In genomic region chr4:185518494-185518893, GRCh38 we compare ENCODE assay signal across 16 cellular contexts. TPM values are rescaled to one million over a fixed set of nuclear protein-coding genes. Genes with fewer than 3 reads are reported as not detected.
A peak's percentile ranks its signal among the peaks of the same experiment; 100 is the strongest.
DNase-seq lines count a peak whose midpoint lies in the region; ATAC-seq and TF ChIP-seq lines count a peak whose summit lies in the region.
"Had no signal": no experiment of that assay in that cellular context is flagged by ENCODE, and none has a peak within 500 bp of the region (broad histone marks: within the 10 kb centered on the region; RNA-seq: fewer than 3 reads in every experiment).

No MANE protein-coding gene starts in this region.

- H3K9me3 ChIP-seq in left ventricle myocardium inferior (replicated peaks) (no peaks in the 10 kb centered on the region), heart left ventricle (no peaks in the 10 kb centered on the region), esophagus muscularis mucosa (no peaks in the 10 kb centered on the region), skeletal muscle tissue (ENCODE audit: control insufficient read depth in 3 of 3, low read length in 3 of 3) (no peaks in the 10 kb centered on the region)

- TF ChIP-seq CTCF in left ventricle myocardium inferior (IDR thresholded peaks at IDR 0.05; ENCODE audit: borderline replicate concordance), result no peak
- no peak for TF ChIP-seq CTCF in heart left ventricle (IDR thresholded peaks at IDR 0.05)
- no peak for TF ChIP-seq CTCF in esophagus muscularis mucosa (IDR thresholded peaks at IDR 0.05)

- peaks cover 48% of the 10 kb centered on the region for H3K4me1 ChIP-seq in left ventricle myocardium inferior
- peaks cover 0 to 26% (median 15%) of the 10 kb centered on the region in 12 donors for H3K4me1 ChIP-seq in heart left ventricle
- peaks cover 12 to 66% (median 53%) of the 10 kb centered on the region in 4 donors for H3K4me1 ChIP-seq in esophagus muscularis mucosa
- peaks cover 21 to 36% (median 32%) of the 10 kb centered on the region in 3 donors for H3K4me1 ChIP-seq in skeletal muscle tissue (ENCODE audit: control insufficient read depth in 3 of 3, insufficient read depth in 3 of 3, low read length in 3 of 3)

- H3K27me3 ChIP-seq in left ventricle myocardium inferior (ENCODE audit: low read depth), result no peaks in the 10 kb centered on the region
- H3K27me3 ChIP-seq in heart left ventricle, result peaks cover 0 to 12% (median 0%) of the 10 kb centered on the region in 9 donors
- H3K27me3 ChIP-seq in esophagus muscularis mucosa, result no peaks in the 10 kb centered on the region
- H3K27me3 ChIP-seq in skeletal muscle tissue (ENCODE audit: control insufficient read depth in 3 of 3, insufficient read depth in 3 of 3, low read length in 3 of 3), result no peaks in the 10 kb centered on the region

- peaks cover 4 to 8% (median 4%) of the 10 kb centered on the region in 4 donors for H3K4me1 Mint-ChIP-seq in naive thymus-derived CD8-positive, alpha-beta T cell

- H3K4me3 Mint-ChIP-seq in naive thymus-derived CD8-positive, alpha-beta T cell, result no peak overlapping the region
- H3K4me3 Mint-ChIP-seq: CD8-positive, alpha-beta T cell; H9 had no signal

- intact Hi-C loops in left ventricle myocardium inferior (cut with micrococcal nuclease), result no loop called here
- intact Hi-C loops in heart left ventricle (cut with DNase I), result no loop called here
- intact Hi-C loops in esophagus muscularis mucosa (cut with DNase I), result no loop called here

- H3K4me3 ChIP-seq in left ventricle myocardium inferior (no peak overlapping the region), heart left ventricle (no peak overlapping the region), esophagus muscularis mucosa (no peak overlapping the region), skeletal muscle tissue (ENCODE audit: low read length in 3 of 3) (no peak overlapping the region)
- H3K4me3 ChIP-seq: BLaER1, GM12878 had no signal

- peak overlapping the region; percentile 13 for H3K27ac ChIP-seq in left ventricle myocardium inferior (replicated peaks)
- H3K27ac ChIP-seq in heart left ventricle, result no peak overlapping the region
- peak overlapping the region; percentile 48 to 72 (median 62) for H3K27ac ChIP-seq in esophagus muscularis mucosa (replicated peaks in 1 of 4)
- peak overlapping the region; percentile 3 for H3K27ac ChIP-seq in skeletal muscle tissue (ENCODE audit: low read depth, low read length)
- H3K27ac ChIP-seq: BLaER1, HL-60 had no signal

- POLR2A ChIA-PET in naive thymus-derived CD8-positive, alpha-beta T cell (lab: Charles Lee), result no interaction called here

- peaks cover 15 to 32% (median 19%) of the 10 kb centered on the region in 5 donors for H3K27me3 Mint-ChIP-seq in naive thymus-derived CD8-positive, alpha-beta T cell

- no peak overlapping the region for H3K27ac Mint-ChIP-seq in naive thymus-derived CD8-positive, alpha-beta T cell
- H3K27ac Mint-ChIP-seq: CD8-positive, alpha-beta T cell; H9 had no signal

- TF ChIP-seq POLR2A in heart left ventricle (IDR thresholded peaks at IDR 0.05) (no peak), esophagus muscularis mucosa (IDR thresholded peaks at IDR 0.05; ENCODE audit: low read depth) (no peak)

- TF ChIP-seq EP300 in esophagus muscularis mucosa (IDR thresholded peaks at IDR 0.05), result no peak

- WGBS in heart left ventricle, 4 donors, result 38 to 55% (median 44%) methylated on average over 1 of the region's 1 CpG
- WGBS in esophagus muscularis mucosa, result 6% methylated on average over 1 of the region's 1 CpG

- H3K36me3 Mint-ChIP-seq in naive thymus-derived CD8-positive, alpha-beta T cell, result no peaks in the 10 kb centered on the region
- H3K36me3 Mint-ChIP-seq: CD8-positive, alpha-beta T cell had no signal

- peak overlapping the region in 1 of 3 donors; percentile 20 for H3K9ac ChIP-seq in skeletal muscle tissue (ENCODE audit: low read depth in 1 of 3, low read length in 3 of 3)
- H3K9ac ChIP-seq: BLaER1 had no signal

- ATAC-seq in heart left ventricle (no peak), HG02642 (IDR thresholded peaks at IDR 0.05; ENCODE audit: poor library complexity, unreplicated experiment) (no peak)
- no peak for ATAC-seq in naive thymus-derived CD8-positive, alpha-beta T cell
- ATAC-seq: CD8-positive, alpha-beta T cell; GM12878 had no signal

- no peak for DNase-seq in left ventricle myocardium inferior
- no peak for DNase-seq in heart left ventricle
- DNase-seq in esophagus muscularis mucosa (ENCODE audit: extremely low spot score), result no peak
- no peak for DNase-seq in SW480 (ENCODE audit: low spot score)
- DNase-seq in naive thymus-derived CD8-positive, alpha-beta T cell, result no peak
- DNase-seq: 8988T; Calu3; CD8-positive, alpha-beta T cell; DMS79 treated with DMSO at 0.1 percent for 48 hours; H9 had no signal

- H3K36me3 ChIP-seq in left ventricle myocardium inferior (peaks cover 27% of the 10 kb centered on the region), heart left ventricle (peaks cover 0 to 76% (median 9%) of the 10 kb centered on the region in 9 donors), esophagus muscularis mucosa (peaks cover 0 to 68% (median 45%) of the 10 kb centered on the region in 4 donors), skeletal muscle tissue (ENCODE audit: control insufficient read depth in 3 of 3, insufficient read depth in 3 of 3, low read length in 3 of 3) (peaks cover 6 to 33% (median 20%) of the 10 kb centered on the region in 3 donors)
- H3K36me3 ChIP-seq: BLaER1 had no signal

- H3K9me3 Mint-ChIP-seq in naive thymus-derived CD8-positive, alpha-beta T cell, result no peaks in the 10 kb centered on the region
- H3K9me3 Mint-ChIP-seq: CD8-positive, alpha-beta T cell; H9 had no signal

RNA-seq across cellular contexts. Expression of gene PDLIM3, which starts 16.8 kb away (rescaled TPM):
- 308 TPM for total RNA-seq in left ventricle myocardium inferior
- 1,000 to 10,000 TPM in 1 of 9 donors, 100 to 1,000 TPM in 8; 111 to 1,156 (median 246) TPM for total RNA-seq in heart left ventricle
- polyA plus RNA-seq in heart left ventricle, result 100 to 1,000 TPM; 187 to 367 TPM
- total RNA-seq in esophagus muscularis mucosa, result 1,000 to 10,000 TPM; 1,279 to 2,098 (median 1,627) TPM
- 415 TPM for total RNA-seq in skeletal muscle tissue
- not detected for total RNA-seq in naive thymus-derived CD8-positive, alpha-beta T cell
- not detected for polyA plus RNA-seq in naive thymus-derived CD8-positive, alpha-beta T cell
- total RNA-seq: A673; CD8-positive, alpha-beta T cell; GM12878 had no signal

RNA-seq across cellular contexts. Expression of gene CCDC110, which starts 47.0 kb away (rescaled TPM):
- total RNA-seq in left ventricle myocardium inferior (2.0 TPM), heart left ventricle (1 to 10 TPM in 5 of 9 donors, under 1 TPM in 4; 0.62 to 2.6 (median 1.1) TPM), esophagus muscularis mucosa (1 to 10 TPM; 2.9 to 6.3 (median 4.4) TPM), skeletal muscle tissue (0.52 TPM)
- polyA plus RNA-seq in heart left ventricle, result under 1 TPM; 0.19 to 0.55 TPM
- total RNA-seq in naive thymus-derived CD8-positive, alpha-beta T cell, result 1 to 10 TPM; 1.3 to 1.4 TPM
- polyA plus RNA-seq in naive thymus-derived CD8-positive, alpha-beta T cell, result under 1 TPM; 0.27 to 0.97 (median 0.47) TPM
- total RNA-seq: A673, Calu3 had no signal

Comparison
In these comparisons a context has a peak if more than half of its experiments do, and no peak if none do; other contexts are left out.
1. H3K27ac ChIP-seq: peak in left ventricle myocardium inferior (single experiment), esophagus muscularis mucosa (4 of 4) and skeletal muscle tissue (single experiment); none in heart left ventricle (0 of 12).
2. RNA of gene PDLIM3, which starts 16.8 kb away (total RNA-seq): 1,279 to 2,098 TPM in esophagus muscularis mucosa, 415 TPM in skeletal muscle tissue (single experiment), 308 TPM in left ventricle myocardium inferior (single experiment) and 111 to 1,156 TPM in heart left ventricle; not detected in naive thymus-derived CD8-positive, alpha-beta T cell; every median in the first group is over 100 times any median in the second.